ENCODE assay signal across 7 cellular contexts in genomic region chrX:53531255-53531966, GRCh38.
DNase-seq lines count a peak whose midpoint lies in the region; ATAC-seq and TF ChIP-seq lines count a peak whose summit lies in the region.
"Not testable (repeated sequence)": the region's sequence is repeated elsewhere in the genome, so short reads cannot be mapped to it uniquely, and the experiment has no call there.

No MANE protein-coding gene starts in this region.

- CTCF ChIA-PET in activated CD8-positive, alpha-beta memory T cell treated with anti-CD3 and anti-CD28 coated beads, Interleukin-2, amount 10 ng/mL, durations not matched to agents 7 days and 5 days (lab: Charles Lee): not testable (repeated sequence)

- H3K4me1 Mint-ChIP-seq in activated CD8-positive, alpha-beta memory T cell treated with anti-CD3 and anti-CD28 coated beads, Interleukin-2, amount 10 ng/mL, durations not matched to agents 7 days and 5 days; effector memory CD8-positive, alpha-beta T cell (ENCODE audit: low read depth in 2 of 2); neural crest cell: not testable (repeated sequence)

- not testable (repeated sequence) for H4K20me1 ChIP-seq in DND-41 (ENCODE audit: insufficient read depth, low read length)

- not testable (repeated sequence) for TF ChIP-seq CTCF in DND-41 (IDR thresholded peaks at IDR 0.05; ENCODE audit: borderline replicate concordance, extremely low read depth, low read length, poor library complexity, severe bottlenecking); RWPE2 (IDR thresholded peaks at IDR 0.05; ENCODE audit: poor library complexity, severe bottlenecking); neural crest cell (conservative IDR thresholded peaks at IDR 0.05)

- not testable (repeated sequence) for H3K27me3 Mint-ChIP-seq in activated CD8-positive, alpha-beta memory T cell treated with anti-CD3 and anti-CD28 coated beads, Interleukin-2, amount 10 ng/mL, durations not matched to agents 7 days and 5 days; effector memory CD8-positive, alpha-beta T cell; neural crest cell (ENCODE audit: low read depth)

- H3K9me3 Mint-ChIP-seq in activated CD8-positive, alpha-beta memory T cell treated with anti-CD3 and anti-CD28 coated beads, Interleukin-2, amount 10 ng/mL, durations not matched to agents 7 days and 5 days (ENCODE audit: low read depth); activated naive CD4-positive, alpha-beta T cell treated with anti-CD3 and anti-CD28 coated beads, Interleukin-2, amount 50 U/mL, for 72 hours; effector memory CD8-positive, alpha-beta T cell: not testable (repeated sequence)
- peaks cover 11% of the 10 kb centered on the region for H3K9me3 Mint-ChIP-seq in neural crest cell

- peak overlapping the region; percentile 50 for H3K27ac Mint-ChIP-seq in activated CD8-positive, alpha-beta memory T cell treated with anti-CD3 and anti-CD28 coated beads, Interleukin-2, amount 10 ng/mL, durations not matched to agents 7 days and 5 days
- peak overlapping the region; percentile 82 to 92 for H3K27ac Mint-ChIP-seq in activated naive CD4-positive, alpha-beta T cell treated with anti-CD3 and anti-CD28 coated beads, Interleukin-2, amount 50 U/mL, for 72 hours
- H3K27ac Mint-ChIP-seq in effector memory CD8-positive, alpha-beta T cell: peak overlapping the region; percentile 60 to 79
- H3K27ac Mint-ChIP-seq in neural crest cell (ENCODE audit: unreplicated experiment): not testable (repeated sequence)

- H3K9me3 ChIP-seq in DND-41 (ENCODE audit: insufficient read depth, low read length, severe bottlenecking); RWPE2 (ENCODE audit: severe bottlenecking): not testable (repeated sequence)

- H3K4me1 ChIP-seq in DND-41 (ENCODE audit: insufficient read depth, low read length); RWPE2 (ENCODE audit: insufficient read depth, poor library complexity, severe bottlenecking): not testable (repeated sequence)

- ATAC-seq in DND-41 (ENCODE audit: insufficient read depth, low read depth) (peak; percentile 38), RWPE2 (ENCODE audit: low read depth) (0 out of 3 replicates have a peak, but pooled peaks have one; percentile 16)
- not testable (repeated sequence) for ATAC-seq in activated CD8-positive, alpha-beta memory T cell treated with anti-CD3 and anti-CD28 coated beads, Interleukin-2, amount 10 ng/mL, durations not matched to agents 7 days and 5 days; activated naive CD4-positive, alpha-beta T cell treated with anti-CD3 and anti-CD28 coated beads, Interleukin-2, amount 50 U/mL, for 72 hours; effector memory CD8-positive, alpha-beta T cell (replicated peaks)

- H3K36me3 ChIP-seq in DND-41 (ENCODE audit: insufficient read depth, low read length) (peaks cover 34% of the 10 kb centered on the region), RWPE2 (ENCODE audit: low read depth) (peaks cover 14% of the 10 kb centered on the region)

- H3K4me3 Mint-ChIP-seq in activated CD8-positive, alpha-beta memory T cell treated with anti-CD3 and anti-CD28 coated beads, Interleukin-2, amount 10 ng/mL, durations not matched to agents 7 days and 5 days; effector memory CD8-positive, alpha-beta T cell: not testable (repeated sequence)
- peak overlapping the region; percentile 17 for H3K4me3 Mint-ChIP-seq in neural crest cell

- H3K27ac ChIP-seq in DND-41 (ENCODE audit: low read length); RWPE2 (ENCODE audit: poor library complexity, severe bottlenecking): not testable (repeated sequence)

- not testable (repeated sequence) for DNase-seq in DND-41; RWPE2 (ENCODE audit: low spot score); activated CD8-positive, alpha-beta memory T cell treated with anti-CD3 and anti-CD28 coated beads, Interleukin-2, amount 10 ng/mL, durations not matched to agents 7 days and 5 days; activated naive CD4-positive, alpha-beta T cell treated with anti-CD3 and anti-CD28 coated beads, Interleukin-2, amount 50 U/mL, for 72 hours (ENCODE audit: low spot score in 2 of 2); effector memory CD8-positive, alpha-beta T cell; neural crest cell (ENCODE audit: low read depth, low spot score)
- DNase-seq in stimulated activated naive CD4-positive, alpha-beta T cell treated with Interleukin-2 at 50 U/mL for 16 hours (lab: John Stamatoyannopoulos, UW): peak; percentile 3

- not testable (repeated sequence) for H3K27me3 ChIP-seq in DND-41 (ENCODE audit: insufficient read depth, low read length, poor library complexity); RWPE2 (ENCODE audit: insufficient read depth, poor library complexity, severe bottlenecking)

- H3K36me3 Mint-ChIP-seq in activated CD8-positive, alpha-beta memory T cell treated with anti-CD3 and anti-CD28 coated beads, Interleukin-2, amount 10 ng/mL, durations not matched to agents 7 days and 5 days: peaks cover 39% of the 10 kb centered on the region
- H3K36me3 Mint-ChIP-seq in activated naive CD4-positive, alpha-beta T cell treated with anti-CD3 and anti-CD28 coated beads, Interleukin-2, amount 50 U/mL, for 72 hours: peaks cover 4 to 11% of the 10 kb centered on the region in 2 donors
- peaks cover 45% of the 10 kb centered on the region for H3K36me3 Mint-ChIP-seq in effector memory CD8-positive, alpha-beta T cell (ENCODE audit: insufficient read depth)
- H3K36me3 Mint-ChIP-seq in neural crest cell (ENCODE audit: low read depth): peaks cover 38% of the 10 kb centered on the region

- not testable (repeated sequence) for H3K79me2 ChIP-seq in DND-41 (ENCODE audit: insufficient read depth, low read length)

- not testable (repeated sequence) for H3K9ac ChIP-seq in DND-41 (ENCODE audit: low read depth, low read length)

- not testable (repeated sequence) for H3K4me2 ChIP-seq in DND-41 (ENCODE audit: insufficient read depth, low read length)

- H3K4me3 ChIP-seq in DND-41 (ENCODE audit: low read depth in 1 of 2, low read length in 2 of 2); RWPE2 (ENCODE audit: severe bottlenecking): not testable (repeated sequence)

- H2AFZ ChIP-seq in DND-41 (ENCODE audit: low read depth, low read length): not testable (repeated sequence)
